ENCODE assay signal across 9 cellular contexts in the genomic region with DNA sequence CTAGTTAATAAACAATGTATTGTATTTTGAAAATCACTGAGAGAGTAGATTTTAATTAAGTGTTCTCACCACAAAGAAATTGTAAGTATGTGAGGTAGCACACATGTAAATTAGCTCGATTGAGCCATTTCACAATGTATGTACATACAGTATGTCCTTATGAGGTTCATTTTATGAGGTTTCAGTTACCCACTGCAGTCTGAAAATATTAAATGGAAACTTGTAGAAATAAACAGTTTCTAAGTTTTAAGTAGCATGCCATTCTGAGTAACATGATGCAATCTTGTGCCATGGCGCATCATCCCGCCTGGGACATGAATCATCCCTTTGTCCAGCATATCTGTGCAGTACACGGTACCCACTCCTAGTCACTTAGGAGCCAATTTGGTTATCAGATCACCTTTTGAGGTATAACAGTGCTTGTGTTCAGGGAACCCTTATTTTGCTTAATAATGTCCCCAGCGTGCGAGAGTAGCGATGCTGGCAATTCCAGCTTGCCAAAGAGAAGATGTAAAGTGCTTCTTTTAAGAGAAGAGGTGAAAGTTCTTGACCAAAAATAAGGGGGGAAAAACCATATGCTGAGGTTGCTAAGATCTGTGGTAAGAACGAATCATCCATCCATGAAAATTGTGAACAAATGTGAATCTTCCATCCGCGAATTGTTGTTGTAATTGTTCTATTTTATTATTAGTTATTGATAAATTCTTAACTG.
DNase-seq lines count a peak whose midpoint lies in the region; ATAC-seq and TF ChIP-seq lines count a peak whose summit lies in the region.
"Had no signal": no experiment of that assay in that cellular context is flagged by ENCODE, and none has a peak within 500 bp of the region (broad histone marks: within the 10 kb centered on the region; RNA-seq: fewer than 3 reads in every experiment).

No MANE protein-coding gene starts in this region.

- intact Hi-C loops in lower lobe of right lung (cut with DNase I) = no loop called here

- H3K36me3 ChIP-seq in lower lobe of right lung = peaks cover 9% of the 10 kb centered on the region

- TF ChIP-seq CTCF in cardiac fibroblast (IDR thresholded peaks at IDR 0.05; ENCODE audit: low read depth, low read length) = no peak
- no peak for TF ChIP-seq CTCF in lower lobe of right lung (IDR thresholded peaks at IDR 0.05)

- no peak overlapping the region for H3K27ac ChIP-seq in lower lobe of right lung

- no peak overlapping the region for H3K4me3 ChIP-seq in cardiac fibroblast (replicated peaks in 1 of 2; ENCODE audit: low read depth in 2 of 2, low read length in 2 of 2)
- H3K4me3 ChIP-seq in lower lobe of right lung = no peak overlapping the region

- no peaks in the 10 kb centered on the region for H3K27me3 ChIP-seq in lower lobe of right lung (ENCODE audit: low read depth)

- H3K4me1 ChIP-seq in lower lobe of right lung = peaks cover 34% of the 10 kb centered on the region

- ATAC-seq in SK-N-SH treated with all-trans-retinoic acid at 6 μM for 48 hours = peak; percentile 89
- no peak for ATAC-seq in HG03439 (IDR thresholded peaks at IDR 0.05; ENCODE audit: unreplicated experiment)
- ATAC-seq in lower lobe of right lung = no peak
- no peak for ATAC-seq in GM18870 (IDR thresholded peaks at IDR 0.05; ENCODE audit: unreplicated experiment)

- H3K9me3 ChIP-seq in lower lobe of right lung = no peaks in the 10 kb centered on the region

- peak; percentile 68 for DNase-seq in H4 (ENCODE audit: low spot score)
- DNase-seq in cardiac fibroblast (ENCODE audit: low read depth in 2 of 2) = peak; percentile 63 to 89
- DNase-seq in stimulated activated CD4-positive, alpha-beta T cell treated with anti-CD3 and anti-CD28 coated beads, Interleukin-15, amount 100 ng/mL, for 24 hours = peak; percentile 70
- DNase-seq in GDM1 (lab: John Stamatoyannopoulos, UW) = no peak
- no peak for DNase-seq in lower lobe of right lung
- DNase-seq: NCI-H2107 had no signal

TF ChIP-seq in SK-N-SH treated with all-trans-retinoic acid at 6 μM for 48 hours, 23 proteins besides CTCF, POLR2A, EP300 and RAD21 (continues in another document):
- TF ChIP-seq ARNTL (CRISPR knock-in tag; IDR thresholded peaks at IDR 0.05; ENCODE audit: borderline replicate concordance, low read depth) = no peak
- no peak for TF ChIP-seq ZNF8 (CRISPR knock-in tag; IDR thresholded peaks at IDR 0.05)
- no peak for TF ChIP-seq POU6F1 (CRISPR knock-in tag; IDR thresholded peaks at IDR 0.05; ENCODE audit: borderline replicate concordance, low read depth)
- TF ChIP-seq SNAI2 (CRISPR knock-in tag; IDR thresholded peaks at IDR 0.05) = 0 out of 2 replicates have a peak, but pooled peaks have one; percentile 42
- no peak for TF ChIP-seq TCF4 (CRISPR knock-in tag; IDR thresholded peaks at IDR 0.05; ENCODE audit: borderline replicate concordance)
- TF ChIP-seq BACH2 (CRISPR knock-in tag; IDR thresholded peaks at IDR 0.05; ENCODE audit: borderline replicate concordance) = no peak
- TF ChIP-seq TOX (CRISPR knock-in tag; IDR thresholded peaks at IDR 0.05; ENCODE audit: borderline replicate concordance) = no peak
- TF ChIP-seq, protein P1, sequence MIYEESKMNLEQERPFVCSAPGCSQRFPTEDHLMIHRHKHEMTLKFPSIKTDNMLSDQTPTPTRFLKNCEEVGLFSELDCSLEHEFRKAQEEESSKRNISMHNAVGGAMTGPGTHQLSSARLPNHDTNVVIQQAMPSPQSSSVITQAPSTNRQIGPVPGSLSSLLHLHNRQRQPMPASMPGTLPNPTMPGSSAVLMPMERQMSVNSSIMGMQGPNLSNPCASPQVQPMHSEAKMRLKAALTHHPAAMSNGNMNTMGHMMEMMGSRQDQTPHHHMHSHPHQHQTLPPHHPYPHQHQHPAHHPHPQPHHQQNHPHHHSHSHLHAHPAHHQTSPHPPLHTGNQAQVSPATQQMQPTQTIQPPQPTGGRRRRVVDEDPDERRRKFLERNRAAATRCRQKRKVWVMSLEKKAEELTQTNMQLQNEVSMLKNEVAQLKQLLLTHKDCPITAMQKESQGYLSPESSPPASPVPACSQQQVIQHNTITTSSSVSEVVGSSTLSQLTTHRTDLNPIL (CRISPR knock-in tag; IDR thresholded peaks at IDR 0.05; ENCODE audit: low read depth) = 0 out of 2 replicates have a peak, but pooled peaks have one; percentile 18
- TF ChIP-seq ISL1 (CRISPR knock-in tag; IDR thresholded peaks at IDR 0.05) = peak; percentile 71
- TF ChIP-seq ESRRG (CRISPR knock-in tag; IDR thresholded peaks at IDR 0.05) = no peak
- no peak for TF ChIP-seq ZNF70 (CRISPR knock-in tag; IDR thresholded peaks at IDR 0.05)
- no peak for TF ChIP-seq RARB (CRISPR knock-in tag; IDR thresholded peaks at IDR 0.05)
- no peak for TF ChIP-seq CSDC2 (CRISPR knock-in tag; IDR thresholded peaks at IDR 0.05)
- no peak for TF ChIP-seq GLIS3 (CRISPR knock-in tag; IDR thresholded peaks at IDR 0.05)
- TF ChIP-seq PPARA (CRISPR knock-in tag; IDR thresholded peaks at IDR 0.05; ENCODE audit: borderline replicate concordance) = no peak
- TF ChIP-seq, protein P2, sequence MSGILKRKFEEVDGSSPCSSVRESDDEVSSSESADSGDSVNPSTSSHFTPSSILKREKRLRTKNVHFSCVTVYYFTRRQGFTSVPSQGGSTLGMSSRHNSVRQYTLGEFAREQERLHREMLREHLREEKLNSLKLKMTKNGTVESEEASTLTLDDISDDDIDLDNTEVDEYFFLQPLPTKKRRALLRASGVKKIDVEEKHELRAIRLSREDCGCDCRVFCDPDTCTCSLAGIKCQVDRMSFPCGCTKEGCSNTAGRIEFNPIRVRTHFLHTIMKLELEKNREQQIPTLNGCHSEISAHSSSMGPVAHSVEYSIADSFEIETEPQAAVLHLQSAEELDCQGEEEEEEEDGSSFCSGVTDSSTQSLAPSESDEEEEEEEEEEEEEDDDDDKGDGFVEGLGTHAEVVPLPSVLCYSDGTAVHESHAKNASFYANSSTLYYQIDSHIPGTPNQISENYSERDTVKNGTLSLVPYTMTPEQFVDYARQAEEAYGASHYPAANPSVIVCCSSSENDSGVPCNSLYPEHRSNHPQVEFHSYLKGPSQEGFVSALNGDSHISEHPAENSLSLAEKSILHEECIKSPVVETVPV (CRISPR knock-in tag; IDR thresholded peaks at IDR 0.05) = no peak
- 0 out of 2 replicates have a peak, but pooled peaks have one; percentile 21 for TF ChIP-seq ZFP3 (CRISPR knock-in tag; IDR thresholded peaks at IDR 0.05)
- TF ChIP-seq ZC3H10 (CRISPR knock-in tag; IDR thresholded peaks at IDR 0.05) = no peak
- no peak for TF ChIP-seq OSR1 (CRISPR knock-in tag; IDR thresholded peaks at IDR 0.05)
- TF ChIP-seq ZFP30 (CRISPR knock-in tag; IDR thresholded peaks at IDR 0.05) = no peak
- TF ChIP-seq, protein P3, sequence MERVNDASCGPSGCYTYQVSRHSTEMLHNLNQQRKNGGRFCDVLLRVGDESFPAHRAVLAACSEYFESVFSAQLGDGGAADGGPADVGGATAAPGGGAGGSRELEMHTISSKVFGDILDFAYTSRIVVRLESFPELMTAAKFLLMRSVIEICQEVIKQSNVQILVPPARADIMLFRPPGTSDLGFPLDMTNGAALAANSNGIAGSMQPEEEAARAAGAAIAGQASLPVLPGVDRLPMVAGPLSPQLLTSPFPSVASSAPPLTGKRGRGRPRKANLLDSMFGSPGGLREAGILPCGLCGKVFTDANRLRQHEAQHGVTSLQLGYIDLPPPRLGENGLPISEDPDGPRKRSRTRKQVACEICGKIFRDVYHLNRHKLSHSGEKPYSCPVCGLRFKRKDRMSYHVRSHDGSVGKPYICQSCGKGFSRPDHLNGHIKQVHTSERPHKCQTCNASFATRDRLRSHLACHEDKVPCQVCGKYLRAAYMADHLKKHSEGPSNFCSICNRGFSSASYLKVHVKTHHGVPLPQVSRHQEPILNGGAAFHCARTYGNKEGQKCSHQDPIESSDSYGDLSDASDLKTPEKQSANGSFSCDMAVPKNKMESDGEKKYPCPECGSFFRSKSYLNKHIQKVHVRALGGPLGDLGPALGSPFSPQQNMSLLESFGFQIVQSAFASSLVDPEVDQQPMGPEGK (CRISPR knock-in tag; IDR thresholded peaks at IDR 0.05; ENCODE audit: borderline replicate concordance) = no peak
- no peak for TF ChIP-seq ZNF565 (CRISPR knock-in tag; conservative IDR thresholded peaks at IDR 0.05; ENCODE audit: low read depth)

Comparison
In these comparisons a context has a peak if more than half of its experiments do, and no peak if none do; other contexts are left out.
1. DNase-seq: peak in H4 (single experiment), cardiac fibroblast (2 of 2) and stimulated activated CD4-positive, alpha-beta T cell treated with anti-CD3 and anti-CD28 coated beads, Interleukin-15, amount 100 ng/mL, for 24 hours (single experiment); none in GDM1 (single experiment) and lower lobe of right lung (single experiment).